In genomic region chr14:67241416-67242362, GRCh38 we compare ENCODE assay signal across 8 cellular contexts. TPM values are rescaled to one million over a fixed set of nuclear protein-coding genes. Genes with fewer than 3 reads are reported as not detected.
DNase-seq lines count a peak whose midpoint lies in the region; ATAC-seq lines count a peak whose summit lies in the region.

PALS1 (plus strand) TSS chr14:67241435; CDS start chr14:67279171, 37,736 bp downstream.

- H3K9me3 ChIP-seq in BLaER1 treated with 17β-estradiol and CSF1 and Interleukin-3, amounts not matched to agents 10 nM and 100 nM (replicated peaks in 1 of 11) = no peaks in the 10 kb centered on the region

- peak within 1 kb of the TSS; percentile 82 to 96 (median 89) for H3K4me2 ChIP-seq in BLaER1 treated with 17β-estradiol and CSF1 and Interleukin-3, amounts not matched to agents 10 nM and 100 nM

- H4K20me1 ChIP-seq in BLaER1 treated with 17β-estradiol and CSF1 and Interleukin-3, amounts not matched to agents 10 nM and 100 nM = peaks cover 0 to 25% (median 9%) of the 10 kb centered on the region in 11 experiments; a peak in 7 of 22 replicates

- peak; percentile 77 for DNase-seq in NCI-H526 treated with DMSO at 0.1 percent for 48 hours (lab: John Stamatoyannopoulos, UW)
- no peak for DNase-seq in left ventricle myocardium superior
- peak; percentile 77 for DNase-seq in pons (ENCODE audit: low spot score)
- DNase-seq in GF-D8 (lab: John Stamatoyannopoulos, UW) = no peak

- intact Hi-C loops in left ventricle myocardium superior (cut with micrococcal nuclease) = no loop called here

- no peaks in the 10 kb centered on the region for H3K27me3 ChIP-seq in BLaER1 treated with 17β-estradiol and CSF1 and Interleukin-3, amounts not matched to agents 10 nM and 100 nM

- H3K36me3 ChIP-seq in BLaER1 treated with 17β-estradiol and CSF1 and Interleukin-3, amounts not matched to agents 10 nM and 100 nM = no peaks in the 10 kb centered on the region

- H3K4me3 ChIP-seq in BLaER1 treated with 17β-estradiol and CSF1 and Interleukin-3, amounts not matched to agents 10 nM and 100 nM = peak within 1 kb of the TSS; percentile 77 to 96 (median 86)

- peak; percentile 39 for ATAC-seq in GM18867 (IDR thresholded peaks at IDR 0.05; ENCODE audit: unreplicated experiment)
- ATAC-seq in HG03060 (IDR thresholded peaks at IDR 0.05; ENCODE audit: low read depth, unreplicated experiment) = peak; percentile 27
- peak; percentile 54 for ATAC-seq in left ventricle myocardium superior

- peak within 1 kb of the TSS; percentile 82 to 94 (median 88) for H3K9ac ChIP-seq in BLaER1 treated with 17β-estradiol and CSF1 and Interleukin-3, amounts not matched to agents 10 nM and 100 nM

- H3K4me1 ChIP-seq in BLaER1 treated with 17β-estradiol and CSF1 and Interleukin-3, amounts not matched to agents 10 nM and 100 nM = peaks cover 9 to 20% (median 16%) of the 10 kb centered on the region in 10 experiments

- peak within 1 kb of the TSS; percentile 74 to 91 (median 86) for H3K27ac ChIP-seq in BLaER1 treated with 17β-estradiol and CSF1 and Interleukin-3, amounts not matched to agents 10 nM and 100 nM
- peak within 1 kb of the TSS; percentile 88 for H3K27ac ChIP-seq in angular gyrus (ENCODE audit: low read depth, low read length)

RNA-seq across cellular contexts. Expression of gene PALS1, which starts in this region (rescaled TPM):
- total RNA-seq in left ventricle myocardium superior = 16.2 TPM

Comparison
In these comparisons a context has a peak if more than half of its experiments do, and no peak if none do; other contexts are left out.
1. DNase-seq: peak in NCI-H526 treated with DMSO at 0.1 percent for 48 hours (single experiment) and pons (single experiment); none in left ventricle myocardium superior (single experiment) and GF-D8 (single experiment).
2. Peak in every context shown above with its lines, with median percentiles within 50 percentile points of each other: ATAC-seq.